ENCODE assay signal across 20 cellular contexts in the genomic region with DNA sequence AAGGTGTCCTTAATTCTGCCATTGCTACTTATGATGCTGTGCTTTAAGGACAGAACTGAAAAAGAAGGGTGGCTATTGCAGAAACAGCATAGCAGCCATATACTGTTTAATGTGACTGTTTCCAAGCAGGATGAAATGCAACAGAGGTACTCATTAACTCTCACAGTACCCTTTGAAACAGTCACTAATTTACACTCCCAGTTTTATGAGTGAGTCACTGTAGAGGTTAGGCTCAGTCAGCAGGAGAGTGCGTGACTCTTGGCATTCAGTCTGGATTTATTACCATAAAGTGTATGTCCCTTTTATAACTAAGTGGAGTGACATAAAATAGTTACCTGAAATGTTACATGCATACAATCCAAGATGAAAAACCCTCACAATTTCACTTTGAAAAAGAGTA. TPM values are rescaled to one million over a fixed set of nuclear protein-coding genes. Genes with fewer than 3 reads are reported as not detected.
A peak's percentile ranks its signal among the peaks of the same experiment; 100 is the strongest.
DNase-seq lines count a peak whose midpoint lies in the region; ATAC-seq, FAIRE-seq and TF ChIP-seq lines count a peak whose summit lies in the region.
"Had no signal": no experiment of that assay in that cellular context is flagged by ENCODE, and none has a peak within 500 bp of the region (broad histone marks: within the 10 kb centered on the region; RNA-seq: fewer than 3 reads in every experiment).

No MANE protein-coding gene starts in this region.

- CTCF ChIA-PET in A549 (lab: Yijun Ruan, JAX): no interaction called here
- CTCF ChIA-PET in activated CD4-positive, alpha-beta T cell treated with anti-CD3 and anti-CD28 coated beads, Interleukin-2, amount 10 ng/mL, durations not matched to agents 7 days and 5 days (lab: Charles Lee): no interaction called here

- no peak overlapping the region for H2AK5ac ChIP-seq in mesenchymal stem cell (ENCODE audit: low read length, severe bottlenecking)

- no peak for TF ChIP-seq CTCF in A549 (IDR thresholded peaks at IDR 0.05)

- H4K8ac ChIP-seq in mesenchymal stem cell (ENCODE audit: low read length): no peak overlapping the region

- no peak overlapping the region for H2AFZ ChIP-seq in mesenchymal stem cell (ENCODE audit: low read depth, low read length)

- no peaks in the 10 kb centered on the region for H3K27me3 Mint-ChIP-seq in stimulated activated naive B cell treated with anti-CD40 and anti-IgM and Interleukin-4, amounts not matched to agents 10 μg/mL and 1 μg/mL and 100 μg/mL, for 72 hours
- no peaks in the 10 kb centered on the region for H3K27me3 Mint-ChIP-seq in activated CD4-positive, alpha-beta T cell treated with anti-CD3 and anti-CD28 coated beads, Interleukin-2, amount 10 ng/mL, durations not matched to agents 7 days and 5 days
- H3K27me3 Mint-ChIP-seq: activated naive CD4-positive, alpha-beta T cell treated with anti-CD3 and anti-CD28 coated beads, Interleukin-2, amount 10 ng/mL, durations not matched to agents 7 days and 5 days; type B pancreatic cell had no signal

- TF ChIP-seq POLR2A in A549 (IDR thresholded peaks at IDR 0.05; ENCODE audit: low read length): no peak

- H3K4me1 Mint-ChIP-seq in stimulated activated naive B cell treated with anti-CD40 and anti-IgM and Interleukin-4, amounts not matched to agents 10 μg/mL and 1 μg/mL and 100 μg/mL, for 72 hours: no peaks in the 10 kb centered on the region
- H3K4me1 Mint-ChIP-seq in activated CD4-positive, alpha-beta T cell treated with anti-CD3 and anti-CD28 coated beads, Interleukin-2, amount 10 ng/mL, durations not matched to agents 7 days and 5 days: no peaks in the 10 kb centered on the region

- H3K27me3 ChIP-seq in duodenal mucosa (ENCODE audit: control insufficient read depth in 1 of 2, insufficient read depth in 2 of 2, low read length in 2 of 2) (no peaks in the 10 kb centered on the region), mesenchymal stem cell (ENCODE audit: control insufficient read depth in 1 of 2, insufficient read depth in 1 of 2, low read length in 2 of 2) (no peaks in the 10 kb centered on the region)
- H3K27me3 ChIP-seq: esophagus muscularis mucosa, heart right ventricle, SJSA1 had no signal

- H3K4me3 Mint-ChIP-seq in stimulated activated naive B cell treated with anti-CD40 and anti-IgM and Interleukin-4, amounts not matched to agents 10 μg/mL and 1 μg/mL and 100 μg/mL, for 72 hours: no peak overlapping the region
- no peak overlapping the region for H3K4me3 Mint-ChIP-seq in activated CD4-positive, alpha-beta T cell treated with anti-CD3 and anti-CD28 coated beads, Interleukin-2, amount 10 ng/mL, durations not matched to agents 7 days and 5 days
- H3K4me3 Mint-ChIP-seq: activated naive CD4-positive, alpha-beta T cell treated with anti-CD3 and anti-CD28 coated beads, Interleukin-2, amount 10 ng/mL, durations not matched to agents 7 days and 5 days; type B pancreatic cell had no signal

- H3K4me1 ChIP-seq in A549 (peaks cover 11% of the 10 kb centered on the region; the same call in 2 of the 3 replicates), duodenal mucosa (ENCODE audit: control insufficient read depth in 1 of 2, insufficient read depth in 2 of 2, low read length in 2 of 2) (peaks cover 27 to 45% of the 10 kb centered on the region in 2 donors), mesenchymal stem cell (ENCODE audit: control insufficient read depth, insufficient read depth, low read depth, low read length) (peaks cover 3% of the 10 kb centered on the region)
- H3K4me1 ChIP-seq: esophagus muscularis mucosa, heart right ventricle, SJSA1 had no signal

- H2BK5ac ChIP-seq in mesenchymal stem cell (ENCODE audit: low read depth, low read length, poor library complexity, severe bottlenecking): no peak overlapping the region

- peaks cover 9% of the 10 kb centered on the region for H3K79me1 ChIP-seq in mesenchymal stem cell (replicated peaks; ENCODE audit: low read length, poor library complexity, severe bottlenecking)

- no peaks in the 10 kb centered on the region for H3K9me3 Mint-ChIP-seq in stimulated activated naive B cell treated with anti-CD40 and anti-IgM and Interleukin-4, amounts not matched to agents 10 μg/mL and 1 μg/mL and 100 μg/mL, for 72 hours
- H3K9me3 Mint-ChIP-seq in activated CD4-positive, alpha-beta T cell treated with anti-CD3 and anti-CD28 coated beads, Interleukin-2, amount 10 ng/mL, durations not matched to agents 7 days and 5 days: no peaks in the 10 kb centered on the region
- H3K9me3 Mint-ChIP-seq: activated naive CD4-positive, alpha-beta T cell treated with anti-CD3 and anti-CD28 coated beads, Interleukin-2, amount 10 ng/mL, durations not matched to agents 7 days and 5 days; type B pancreatic cell had no signal

- H2BK12ac ChIP-seq in mesenchymal stem cell (ENCODE audit: low read length in 2 of 2): no peak overlapping the region

- 54% methylated on average over 1 of the region's 1 CpG for WGBS in A549 (ENCODE audit: missing lambda C conversion rate)
- no CpG with 5 or more reads among the region's 1 CpG for WGBS in mesenchymal stem cell

- no peak overlapping the region for H3K14ac ChIP-seq in mesenchymal stem cell (ENCODE audit: low read length in 2 of 2)

- no peaks in the 10 kb centered on the region for H3K9me3 ChIP-seq in A549
- no peaks in the 10 kb centered on the region for H3K9me3 ChIP-seq in duodenal mucosa (ENCODE audit: control insufficient read depth in 1 of 2, low read length in 2 of 2)
- H3K9me3 ChIP-seq in mesenchymal stem cell (ENCODE audit: control insufficient read depth, low read length): no peaks in the 10 kb centered on the region
- H3K9me3 ChIP-seq: esophagus muscularis mucosa, heart right ventricle, SJSA1 had no signal

- DNase-seq in A549 (ENCODE audit: low read depth in 1 of 2, low spot score in 1 of 2): no peak
- DNase-seq in LoVo (ENCODE audit: low spot score): peak; percentile 86
- no peak for DNase-seq in mesenchymal stem cell
- no peak for DNase-seq in UCSD-AML1 (lab: John Stamatoyannopoulos, UW; ENCODE audit: unreplicated experiment)
- DNase-seq in stimulated activated naive B cell treated with anti-CD40 and anti-IgM and Interleukin-4, amounts not matched to agents 10 μg/mL and 1 μg/mL and 100 μg/mL, for 72 hours: no peak
- DNase-seq in activated CD4-positive, alpha-beta T cell treated with anti-CD3 and anti-CD28 coated beads, Interleukin-2, amount 10 ng/mL, durations not matched to agents 7 days and 5 days: no peak
- DNase-seq: activated CD4-positive, alpha-beta T cell treated with anti-CD3 and anti-CD28 coated beads for 48 hours; activated naive CD4-positive, alpha-beta T cell treated with anti-CD3 and anti-CD28 coated beads, Interleukin-2, amount 10 ng/mL, durations not matched to agents 7 days and 5 days; activated T-cell treated with anti-CD3 and anti-CD28 coated beads for 4 hours; dermis blood vessel endothelial cell; heart right ventricle; NCI-H1694 treated with DMSO at 0.1 percent for 48 hours; stimulated activated naive CD4-positive, alpha-beta T cell treated with Interleukin-2 at 50 U/mL for 16 hours had no signal

- TF ChIP-seq EP300 in A549 (IDR thresholded peaks at IDR 0.05): no peak

- H3K36me3 ChIP-seq in duodenal mucosa (ENCODE audit: control insufficient read depth in 1 of 2, insufficient read depth in 2 of 2, low read length in 2 of 2): peaks cover 27 to 58% of the 10 kb centered on the region in 2 donors
- peaks cover 18 to 93% of the 10 kb centered on the region in 2 experiments for H3K36me3 ChIP-seq in mesenchymal stem cell (ENCODE audit: control insufficient read depth in 1 of 2, insufficient read depth in 2 of 2, low read depth in 1 of 2, low read length in 2 of 2)

- peaks cover 51 to 65% of the 10 kb centered on the region in 2 donors for H3K36me3 Mint-ChIP-seq in stimulated activated naive B cell treated with anti-CD40 and anti-IgM and Interleukin-4, amounts not matched to agents 10 μg/mL and 1 μg/mL and 100 μg/mL, for 72 hours
- peaks cover 48% of the 10 kb centered on the region for H3K36me3 Mint-ChIP-seq in activated CD4-positive, alpha-beta T cell treated with anti-CD3 and anti-CD28 coated beads, Interleukin-2, amount 10 ng/mL, durations not matched to agents 7 days and 5 days (ENCODE audit: low read depth)

- H2BK120ac ChIP-seq in mesenchymal stem cell (ENCODE audit: low read depth, low read length): no peak overlapping the region

- peak overlapping the region in 1 of 2 donors; percentile 52 for H3K9ac ChIP-seq in duodenal mucosa (ENCODE audit: low read depth in 1 of 2, low read length in 2 of 2)
- no peak overlapping the region for H3K9ac ChIP-seq in mesenchymal stem cell (ENCODE audit: low read length)

- POLR2A ChIA-PET in A549 (lab: Yijun Ruan, JAX): no interaction called here
- POLR2A ChIA-PET in activated CD4-positive, alpha-beta T cell treated with anti-CD3 and anti-CD28 coated beads, Interleukin-2, amount 10 ng/mL, durations not matched to agents 7 days and 5 days (lab: Charles Lee): no interaction called here

- no peak overlapping the region for H3K27ac ChIP-seq in A549
- peak overlapping the region; percentile 60 for H3K27ac ChIP-seq in duodenal mucosa (ENCODE audit: low read depth, low read length)
- H3K27ac ChIP-seq in mesenchymal stem cell (ENCODE audit: low read length, poor library complexity, severe bottlenecking): peak overlapping the region; percentile 77
- H3K27ac ChIP-seq: esophagus muscularis mucosa, heart right ventricle, SJSA1 had no signal

- no peak for FAIRE-seq in A549 (lab: Jason Lieb, UNC)
- FAIRE-seq: A204.1, keratinocyte had no signal

- H3K4me2 ChIP-seq in A549 (peak overlapping the region; percentile 22; the same call in 1 of the 3 replicates), mesenchymal stem cell (ENCODE audit: low read length, poor library complexity, severe bottlenecking) (peak overlapping the region; percentile 60)

- H3K18ac ChIP-seq in mesenchymal stem cell (ENCODE audit: low read depth in 1 of 2, low read length in 2 of 2): no peak overlapping the region

- no peak overlapping the region for H4K91ac ChIP-seq in mesenchymal stem cell (ENCODE audit: low read length)

- H3K4me3 ChIP-seq in A549 (no peak overlapping the region), duodenal mucosa (ENCODE audit: low read depth in 1 of 2, low read length in 2 of 2) (peak overlapping the region in 1 of 2 donors; percentile 5), mesenchymal stem cell (ENCODE audit: insufficient read depth in 1 of 2, low read depth in 1 of 2, low read length in 2 of 2) (no peak overlapping the region)
- H3K4me3 ChIP-seq: esophagus muscularis mucosa, heart right ventricle, SJSA1 had no signal

- ATAC-seq in A549: no peak
- no peak for ATAC-seq in HG02623 (IDR thresholded peaks at IDR 0.05; ENCODE audit: unreplicated experiment)
- no peak for ATAC-seq in stimulated activated naive B cell treated with anti-CD40 and anti-IgM and Interleukin-4, amounts not matched to agents 10 μg/mL and 1 μg/mL and 100 μg/mL, for 72 hours (replicated peaks)
- ATAC-seq: heart right ventricle had no signal

- H3K4ac ChIP-seq in mesenchymal stem cell (ENCODE audit: low read depth in 1 of 2, low read length in 2 of 2): no peak overlapping the region

- TF ChIP-seq RAD21 in A549 (conservative IDR thresholded peaks at IDR 0.05 in 1 of 2, IDR thresholded peaks at IDR 0.05 in 1 of 2): no peak

- no peak overlapping the region for H3K23ac ChIP-seq in mesenchymal stem cell (ENCODE audit: low read length in 2 of 2)

- H3K27ac Mint-ChIP-seq in stimulated activated naive B cell treated with anti-CD40 and anti-IgM and Interleukin-4, amounts not matched to agents 10 μg/mL and 1 μg/mL and 100 μg/mL, for 72 hours: no peak overlapping the region
- H3K27ac Mint-ChIP-seq in activated CD4-positive, alpha-beta T cell treated with anti-CD3 and anti-CD28 coated beads, Interleukin-2, amount 10 ng/mL, durations not matched to agents 7 days and 5 days: no peak overlapping the region
- H3K27ac Mint-ChIP-seq: activated naive CD4-positive, alpha-beta T cell treated with anti-CD3 and anti-CD28 coated beads, Interleukin-2, amount 10 ng/mL, durations not matched to agents 7 days and 5 days; type B pancreatic cell had no signal

- H2BK15ac ChIP-seq in mesenchymal stem cell (ENCODE audit: low read depth, poor library complexity, severe bottlenecking): no peak overlapping the region

RNA-seq across cellular contexts. Expression of gene ALDH18A1, which starts 27.7 kb away (rescaled TPM):
- 69.9 and 80.1 TPM in 2 replicates for polyA plus RNA-seq in A549 (2011; rRNA removed)
- polyA plus RNA-seq in A549 (2012; cell fraction: cytosol; rRNA removed): 25.1 and 30.2 TPM in 2 replicates
- polyA plus RNA-seq in A549 (2012; cell fraction: nucleus; rRNA removed): 79.7 and 83.3 TPM in 2 replicates
- 41.8 to 44.3 TPM (median 43.1 TPM) in 3 replicates for polyA plus RNA-seq in A549 (2017; fragmentation: RNase III; extraction: RNeasy Plus Mini Kit Qiagen cat#74134 plus additional on column Dnase treatment)
- 124 and 130 TPM in 2 replicates for polyA minus RNA-seq in A549 (2011; rRNA and poly(A)+ RNA removed)
- polyA plus RNA-seq in mesenchymal stem cell (2013, experiment 1 of 2): 37.6 TPM
- 38.1 TPM for polyA plus RNA-seq in mesenchymal stem cell (2013, experiment 2 of 2)
- 10 to 100 TPM; 60.4 to 64.9 TPM for total RNA-seq in activated CD4-positive, alpha-beta T cell treated with anti-CD3 and anti-CD28 coated beads, Interleukin-2, amount 10 ng/mL, durations not matched to agents 7 days and 5 days

Comparison
In these comparisons a context has a peak if more than half of its experiments do, and no peak if none do; other contexts are left out.
1. H3K27ac ChIP-seq: peak in duodenal mucosa (single experiment) and mesenchymal stem cell (single experiment); none in A549 (0 of 2).